ENCODE assay signal across 26 cellular contexts in genomic region chr4:67438975-67439374, GRCh38.
"Had no signal": no experiment of that assay in that cellular context is flagged by ENCODE, and none has a peak within 500 bp of the region (broad histone marks: within the 10 kb centered on the region; RNA-seq: fewer than 3 reads in every experiment).

No MANE protein-coding gene starts in this region.

- H3K4me3 Mint-ChIP-seq: dendritic cell treated with granulocyte-macrophage colony-stimulating factor and Interleukin-4, amounts not matched to agents 40 ng/mL and 50 ng/mL, for 4 days; effector memory CD8-positive, alpha-beta T cell; endodermal cell; immature natural killer cell; mesothelial cell of epicardium had no signal

- H3K27me3 Mint-ChIP-seq: dendritic cell treated with granulocyte-macrophage colony-stimulating factor and Interleukin-4, amounts not matched to agents 40 ng/mL and 50 ng/mL, for 4 days; effector memory CD8-positive, alpha-beta T cell; naive B cell had no signal

- H3K36me3 ChIP-seq: colonic mucosa had no signal

- ATAC-seq: effector memory CD8-positive, alpha-beta T cell; esophagus mucosa; gastroesophageal sphincter; left colon; left lobe of liver; lower lobe of right lung; mucosa of descending colon had no signal

- DNase-seq: colonic mucosa; cortex of kidney; effector CD8-positive, alpha-beta T cell; effector memory CD8-positive, alpha-beta T cell; endodermal cell; erythroblast; esophagus squamous epithelium; heart left ventricle; hippocampal formation; immature natural killer cell; islet precursor cell; kidney; kidney glomerular epithelial cell; left colon; left ventricle myocardium superior; lower lobe of right lung; mesendoderm; mucosa of descending colon; naive B cell had no signal

- H3K4me1 ChIP-seq: colonic mucosa, esophagus squamous epithelium, gastroesophageal sphincter, lower lobe of right lung had no signal

- H3K9me3 Mint-ChIP-seq: dendritic cell treated with granulocyte-macrophage colony-stimulating factor and Interleukin-4, amounts not matched to agents 40 ng/mL and 50 ng/mL, for 4 days; effector memory CD8-positive, alpha-beta T cell; immature natural killer cell had no signal

- H3K27ac Mint-ChIP-seq: dendritic cell treated with granulocyte-macrophage colony-stimulating factor and Interleukin-4, amounts not matched to agents 40 ng/mL and 50 ng/mL, for 4 days; effector memory CD8-positive, alpha-beta T cell; endodermal cell; immature natural killer cell; mesothelial cell of epicardium had no signal

- FAIRE-seq: endometrium, frontal cortex, kidney had no signal

- H3K9me3 ChIP-seq: colonic mucosa, esophagus squamous epithelium, gastroesophageal sphincter, heart left ventricle, lower lobe of right lung, mucosa of descending colon had no signal

- H3K27ac ChIP-seq: colonic mucosa, esophagus squamous epithelium, gastroesophageal sphincter, lower lobe of right lung had no signal

- H3K4me3 ChIP-seq: colonic mucosa, esophagus squamous epithelium, gastroesophageal sphincter, heart left ventricle, lower lobe of right lung, mucosa of descending colon had no signal

- H3K27me3 ChIP-seq: colonic mucosa, esophagus squamous epithelium, gastroesophageal sphincter, heart left ventricle had no signal

- H3K4me1 Mint-ChIP-seq: mesothelial cell of epicardium had no signal
